In genomic region chr7:140069298-140069949, GRCh38 we compare ENCODE assay signal across 20 cellular contexts. TPM values are rescaled to one million over a fixed set of nuclear protein-coding genes. Genes with fewer than 3 reads are reported as not detected.
"Had no signal": no experiment of that assay in that cellular context is flagged by ENCODE, and none has a peak within 500 bp of the region (broad histone marks: within the 10 kb centered on the region; RNA-seq: fewer than 3 reads in every experiment).

No MANE protein-coding gene starts in this region.

- H3K27ac Mint-ChIP-seq: dendritic cell treated with granulocyte-macrophage colony-stimulating factor and Interleukin-4, amounts not matched to agents 40 ng/mL and 50 ng/mL, for 4 days; stimulated activated naive B cell treated with anti-CD40 and anti-IgM and Interleukin-4, amounts not matched to agents 10 μg/mL and 1 μg/mL and 100 μg/mL, for 72 hours; T-helper 1 cell treated with Interleukin-12 subunit alpha and Interleukin-12 subunit beta and Interleukin-4 antibody, amounts not matched to agents 30 μg/mL and 1 μg/mL, for 36 hours had no signal

- ATAC-seq: esophagus mucosa; gastrocnemius medialis; heart left ventricle; left lung; stimulated activated naive B cell treated with anti-CD40 and anti-IgM and Interleukin-4, amounts not matched to agents 10 μg/mL and 1 μg/mL and 100 μg/mL, for 72 hours had no signal

- DNase-seq: activated CD4-positive, alpha-beta T cell treated with anti-CD3 and anti-CD28 coated beads for 48 hours; activated effector memory CD4-positive, alpha-beta T cell treated with anti-CD3 and anti-CD28 coated beads, Interleukin-2, amount 50 U/mL, for 16 hours; effector CD8-positive, alpha-beta T cell; gastrocnemius medialis; heart left ventricle; left lung; mammary epithelial cell; midbrain; retina; SJCRH30; spleen; stimulated activated CD4-positive, alpha-beta T cell treated with anti-CD3 and anti-CD28 coated beads, Interleukin-4, amount 100 ng/mL, for 4 hours; stimulated activated naive B cell treated with anti-CD40 and anti-IgM and Interleukin-4, amounts not matched to agents 10 μg/mL and 1 μg/mL and 100 μg/mL, for 72 hours; tibial artery; WERI-Rb-1 had no signal

- H3K36me3 ChIP-seq: ascending aorta, gastrocnemius medialis, heart left ventricle, left lung, SJCRH30, spleen, tibial artery, WERI-Rb-1 had no signal

- H3K4me1 Mint-ChIP-seq: neural crest cell; stimulated activated naive B cell treated with anti-CD40 and anti-IgM and Interleukin-4, amounts not matched to agents 10 μg/mL and 1 μg/mL and 100 μg/mL, for 72 hours had no signal

- H3K4me3 Mint-ChIP-seq: dendritic cell treated with granulocyte-macrophage colony-stimulating factor and Interleukin-4, amounts not matched to agents 40 ng/mL and 50 ng/mL, for 4 days; neural crest cell; stimulated activated naive B cell treated with anti-CD40 and anti-IgM and Interleukin-4, amounts not matched to agents 10 μg/mL and 1 μg/mL and 100 μg/mL, for 72 hours; T-helper 1 cell treated with Interleukin-12 subunit alpha and Interleukin-12 subunit beta and Interleukin-4 antibody, amounts not matched to agents 30 μg/mL and 1 μg/mL, for 36 hours had no signal

- H3K9me3 ChIP-seq: gastrocnemius medialis had no signal

- H3K27me3 ChIP-seq: ascending aorta, gastrocnemius medialis, heart left ventricle, left lung, SJCRH30, spleen, tibial artery had no signal

- H3K4me1 ChIP-seq: ascending aorta, gastrocnemius medialis, heart left ventricle, left lung, SJCRH30, spleen, tibial artery had no signal

- H3K4me3 ChIP-seq: ascending aorta, gastrocnemius medialis, heart left ventricle, left lung, SJCRH30, spleen, tibial artery had no signal

RNA-seq across cellular contexts. Expression of gene PARP12, which starts 6.7 kb away (rescaled TPM):
- total RNA-seq: SJCRH30 had no signal
